Comparison of ENCODE assay signal across 9 cellular contexts in genomic region chrX:120457766-120458180, GRCh38. TPM values are rescaled to one million over a fixed set of nuclear protein-coding genes. Genes with fewer than 3 reads are reported as not detected.
DNase-seq lines count a peak whose midpoint lies in the region; ATAC-seq and TF ChIP-seq lines count a peak whose summit lies in the region.
"Had no signal": no experiment of that assay in that cellular context is flagged by ENCODE, and none has a peak within 500 bp of the region (broad histone marks: within the 10 kb centered on the region; RNA-seq: fewer than 3 reads in every experiment).

No MANE protein-coding gene starts in this region.

- H3K27me3 ChIP-seq in right cardiac atrium (ENCODE audit: control insufficient read depth, insufficient read depth), result no peaks in the 10 kb centered on the region
- no peaks in the 10 kb centered on the region for H3K27me3 ChIP-seq in esophagus muscularis mucosa

- H3K9me3 ChIP-seq in right cardiac atrium (ENCODE audit: control insufficient read depth, low read length), result no peaks in the 10 kb centered on the region
- no peaks in the 10 kb centered on the region for H3K9me3 ChIP-seq in esophagus muscularis mucosa

- H3K36me3 ChIP-seq in esophagus muscularis mucosa, result peaks cover 0 to 14% (median 8%) of the 10 kb centered on the region in 4 donors

- H3K4me3 ChIP-seq in right cardiac atrium (ENCODE audit: low read length), result no peak overlapping the region
- no peak overlapping the region for H3K4me3 ChIP-seq in esophagus muscularis mucosa

- H3K27ac Mint-ChIP-seq in activated naive CD4-positive, alpha-beta T cell treated with anti-CD3 and anti-CD28 coated beads for 36 hours, result peak overlapping the region; percentile 59
- H3K27ac Mint-ChIP-seq: stimulated activated naive CD8-positive, alpha-beta T cell treated with anti-CD3 and anti-CD28 coated beads, Interleukin-15, Interleukin-2, amounts not matched to agents 100 ng/mL and 50 ng/mL, for 24 hours had no signal

- peaks cover 2% of the 10 kb centered on the region for H3K4me1 ChIP-seq in right cardiac atrium (ENCODE audit: control insufficient read depth, insufficient read depth, low read length)
- H3K4me1 ChIP-seq in esophagus muscularis mucosa, result peaks cover 4 to 33% (median 22%) of the 10 kb centered on the region in 4 donors

- no peak for TF ChIP-seq CTCF in esophagus muscularis mucosa (IDR thresholded peaks at IDR 0.05)

- no peaks in the 10 kb centered on the region for H3K9me3 Mint-ChIP-seq in activated naive CD4-positive, alpha-beta T cell treated with anti-CD3 and anti-CD28 coated beads for 36 hours
- H3K9me3 Mint-ChIP-seq: stimulated activated naive CD8-positive, alpha-beta T cell treated with anti-CD3 and anti-CD28 coated beads, Interleukin-15, Interleukin-2, amounts not matched to agents 100 ng/mL and 50 ng/mL, for 24 hours had no signal

- ATAC-seq in HG02938 (IDR thresholded peaks at IDR 0.05; ENCODE audit: unreplicated experiment) (peak; percentile 94), right cardiac atrium (no peak)

- peak; percentile 9 for DNase-seq in activated naive CD4-positive, alpha-beta T cell treated with anti-CD3 and anti-CD28 coated beads for 36 hours
- DNase-seq in activated naive CD4-positive, alpha-beta T cell treated with anti-CD3 and anti-CD28 coated beads, Interleukin-2, amount 50 U/mL, for 16 hours, result no peak
- DNase-seq in NOMO-1 treated with dmso at 0.1 percent for 144 hours (lab: John Stamatoyannopoulos, UW; ENCODE audit: unreplicated experiment) (peak; percentile 61), fibroblast of gingiva (ENCODE audit: low read depth) (peak; percentile 69), right cardiac atrium (no peak), LoVo (ENCODE audit: low spot score) (no peak), esophagus muscularis mucosa (ENCODE audit: extremely low spot score) (no peak)

- H3K27ac ChIP-seq in right cardiac atrium (ENCODE audit: low read length) (no peak overlapping the region), esophagus muscularis mucosa (replicated peaks in 1 of 4) (peak overlapping the region in 2 of 4 donors; percentile 0 to 20)

- WGBS in right cardiac atrium, result 27% methylated on average over 2 of the region's 2 CpGs
- 31% methylated on average over 2 of the region's 2 CpGs for WGBS in esophagus muscularis mucosa

- no peaks in the 10 kb centered on the region for H3K27me3 Mint-ChIP-seq in activated naive CD4-positive, alpha-beta T cell treated with anti-CD3 and anti-CD28 coated beads for 36 hours (ENCODE audit: low read depth)
- H3K27me3 Mint-ChIP-seq: stimulated activated naive CD8-positive, alpha-beta T cell treated with anti-CD3 and anti-CD28 coated beads, Interleukin-15, Interleukin-2, amounts not matched to agents 100 ng/mL and 50 ng/mL, for 24 hours had no signal

- H3K36me3 Mint-ChIP-seq in activated naive CD4-positive, alpha-beta T cell treated with anti-CD3 and anti-CD28 coated beads for 36 hours (ENCODE audit: low read depth), result peaks cover 4% of the 10 kb centered on the region

- H3K4me1 Mint-ChIP-seq in activated naive CD4-positive, alpha-beta T cell treated with anti-CD3 and anti-CD28 coated beads for 36 hours (ENCODE audit: low read depth), result peaks cover 44% of the 10 kb centered on the region

- H3K4me3 Mint-ChIP-seq in activated naive CD4-positive, alpha-beta T cell treated with anti-CD3 and anti-CD28 coated beads for 36 hours, result no peak overlapping the region

- TF ChIP-seq EP300 in esophagus muscularis mucosa (IDR thresholded peaks at IDR 0.05), result no peak

- TF ChIP-seq POLR2A in esophagus muscularis mucosa (IDR thresholded peaks at IDR 0.05; ENCODE audit: low read depth), result no peak

- intact Hi-C loops in activated naive CD4-positive, alpha-beta T cell treated with anti-CD3 and anti-CD28 coated beads for 36 hours (cut with micrococcal nuclease), result loop anchor here (1.0 kb wide), 2 partner anchors 11 to 28 kb away; no protein-coding TSS in a partner anchor
- intact Hi-C loops in right cardiac atrium (cut with DNase I), result no loop called here
- intact Hi-C loops in esophagus muscularis mucosa (cut with DNase I), result no loop called here

- CTCF ChIA-PET in activated naive CD4-positive, alpha-beta T cell treated with anti-CD3 and anti-CD28 coated beads for 36 hours (lab: Charles Lee), result interaction anchor here (0.8 to 2.1 kb wide), 3 partner anchors 10 to 32 kb away, joined by 3 to 5 read pairs (median 4); no protein-coding TSS in a partner anchor

RNA-seq across cellular contexts. Expression of gene LAMP2, which starts 11.3 kb away (rescaled TPM):
- 10 to 100 TPM; 37.9 to 38.0 TPM for total RNA-seq in activated naive CD4-positive, alpha-beta T cell treated with anti-CD3 and anti-CD28 coated beads for 36 hours
- total RNA-seq in right cardiac atrium (10 to 100 TPM; 72.6 to 80.0 (median 75.0) TPM), esophagus muscularis mucosa (10 to 100 TPM; 57.3 to 81.2 (median 67.5) TPM)
- polyA plus RNA-seq in right cardiac atrium, result 37.6 TPM

Comparison
In these comparisons a context has a peak if more than half of its experiments do, and no peak if none do; other contexts are left out.
1. DNase-seq: peak in activated naive CD4-positive, alpha-beta T cell treated with anti-CD3 and anti-CD28 coated beads for 36 hours (single experiment), NOMO-1 treated with dmso at 0.1 percent for 144 hours (single experiment) and fibroblast of gingiva (single experiment); none in activated naive CD4-positive, alpha-beta T cell treated with anti-CD3 and anti-CD28 coated beads, Interleukin-2, amount 50 U/mL, for 16 hours (single experiment), right cardiac atrium (0 of 3), LoVo (single experiment) and esophagus muscularis mucosa (single experiment).